In the genomic region with DNA sequence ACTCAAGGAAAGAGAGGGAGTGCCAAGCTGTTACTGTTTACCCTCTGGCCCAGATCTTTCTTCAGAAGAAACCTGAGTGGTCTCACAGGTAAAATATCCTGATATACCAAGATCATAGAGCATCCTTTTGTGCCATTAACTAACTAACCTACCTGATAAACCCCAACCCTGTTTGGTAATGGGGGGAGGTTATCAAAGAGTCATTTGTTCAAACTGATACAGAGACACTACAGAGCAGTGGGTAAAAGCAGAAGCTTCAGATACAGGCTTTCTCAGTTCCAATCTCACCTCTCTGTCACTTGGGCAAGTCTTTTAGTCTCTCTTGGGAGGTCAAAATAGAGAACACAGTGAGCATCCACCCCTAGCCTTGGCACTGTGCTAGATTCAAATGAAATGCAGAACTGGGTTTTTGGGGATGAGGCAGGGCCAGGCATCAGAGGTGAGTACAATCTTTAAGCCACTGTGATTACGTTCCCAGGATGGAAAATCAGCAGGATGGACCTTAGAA, we compare ENCODE assay signal across 4 cellular contexts. TPM values are rescaled to one million over a fixed set of nuclear protein-coding genes. Genes with fewer than 3 reads are reported as not detected.
"Had no signal": no experiment of that assay in that cellular context is flagged by ENCODE, and none has a peak within 500 bp of the region (broad histone marks: within the 10 kb centered on the region; RNA-seq: fewer than 3 reads in every experiment).

A gene (plus strand): TSS at position 51 of the 508 bp plus-strand sequence. CDS start 1,216 bp downstream, outside the sequence.

RNA-seq across cellular contexts. Expression of the gene that starts here (rescaled TPM):
- total RNA-seq: LHCN-M2, M059J, MCF 10A, NCI-H460 had no signal
